Comparison of ENCODE assay signal across 1 cellular context in the genomic region with DNA sequence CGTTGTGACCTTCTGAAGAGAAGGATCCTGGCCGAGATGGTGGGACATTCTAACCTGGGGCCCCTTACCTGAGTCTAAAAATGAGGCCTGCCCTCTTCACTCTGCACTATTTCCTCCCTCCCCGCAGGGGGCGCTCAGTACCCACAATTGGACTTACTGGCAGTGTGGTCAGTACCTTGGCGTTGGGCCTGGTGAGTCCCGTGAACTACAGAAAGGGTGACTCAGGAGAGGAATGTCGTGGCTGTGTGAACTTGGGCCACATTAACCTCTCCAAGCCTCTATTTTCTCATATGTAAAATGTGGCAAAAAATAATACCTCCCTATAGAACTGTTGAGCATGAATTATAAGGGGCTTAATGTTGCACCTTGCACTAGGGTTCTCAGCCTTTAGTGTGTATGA.
A peak's percentile ranks its signal among the peaks of the same experiment; 100 is the strongest.
TF ChIP-seq lines count a peak whose summit lies in the region.

No MANE protein-coding gene starts in this region.

TF ChIP-seq in IMR-90, 13 proteins besides CTCF, POLR2A, EP300 and RAD21:
- TF ChIP-seq CEBPB (IDR thresholded peaks at IDR 0.05; ENCODE audit: low read depth, low read length): no peak
- TF ChIP-seq, protein P1, sequence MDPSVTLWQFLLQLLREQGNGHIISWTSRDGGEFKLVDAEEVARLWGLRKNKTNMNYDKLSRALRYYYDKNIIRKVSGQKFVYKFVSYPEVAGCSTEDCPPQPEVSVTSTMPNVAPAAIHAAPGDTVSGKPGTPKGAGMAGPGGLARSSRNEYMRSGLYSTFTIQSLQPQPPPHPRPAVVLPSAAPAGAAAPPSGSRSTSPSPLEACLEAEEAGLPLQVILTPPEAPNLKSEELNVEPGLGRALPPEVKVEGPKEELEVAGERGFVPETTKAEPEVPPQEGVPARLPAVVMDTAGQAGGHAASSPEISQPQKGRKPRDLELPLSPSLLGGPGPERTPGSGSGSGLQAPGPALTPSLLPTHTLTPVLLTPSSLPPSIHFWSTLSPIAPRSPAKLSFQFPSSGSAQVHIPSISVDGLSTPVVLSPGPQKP (IDR thresholded peaks at IDR 0.05; ENCODE audit: borderline replicate concordance, low read depth, low read length): no peak
- TF ChIP-seq, protein P2, sequence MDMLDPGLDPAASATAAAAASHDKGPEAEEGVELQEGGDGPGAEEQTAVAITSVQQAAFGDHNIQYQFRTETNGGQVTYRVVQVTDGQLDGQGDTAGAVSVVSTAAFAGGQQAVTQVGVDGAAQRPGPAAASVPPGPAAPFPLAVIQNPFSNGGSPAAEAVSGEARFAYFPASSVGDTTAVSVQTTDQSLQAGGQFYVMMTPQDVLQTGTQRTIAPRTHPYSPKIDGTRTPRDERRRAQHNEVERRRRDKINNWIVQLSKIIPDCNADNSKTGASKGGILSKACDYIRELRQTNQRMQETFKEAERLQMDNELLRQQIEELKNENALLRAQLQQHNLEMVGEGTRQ (IDR thresholded peaks at IDR 0.05; ENCODE audit: low read depth, low read length): 0 out of 2 replicates have a peak, but pooled peaks have one; percentile 30
- TF ChIP-seq CHD1 (IDR thresholded peaks at IDR 0.05; ENCODE audit: low read depth, low read length): no peak
- TF ChIP-seq RCOR1 (IDR thresholded peaks at IDR 0.05; ENCODE audit: insufficient replicate concordance, low read length): no peak
- no peak for TF ChIP-seq RFX5 (IDR thresholded peaks at IDR 0.05; ENCODE audit: low read depth, low read length)
- peak; percentile 82 for TF ChIP-seq SMC3 (IDR thresholded peaks at IDR 0.05; ENCODE audit: low read depth, low read length)
- TF ChIP-seq MAZ (IDR thresholded peaks at IDR 0.05; ENCODE audit: borderline replicate concordance, low read depth, low read length): 0 out of 2 replicates have a peak, but pooled peaks have one; percentile 51
- TF ChIP-seq MAFK (IDR thresholded peaks at IDR 0.05; ENCODE audit: low read depth, low read length): no peak
- TF ChIP-seq FOS (IDR thresholded peaks at IDR 0.05; ENCODE audit: low read depth, low read length): peak; percentile 79
- no peak for TF ChIP-seq NFE2L2 (IDR thresholded peaks at IDR 0.05; ENCODE audit: low read depth, low read length)
- peak; percentile 97 for TF ChIP-seq BHLHE40 (IDR thresholded peaks at IDR 0.05; ENCODE audit: low read depth, low read length)
- TF ChIP-seq MXI1 (IDR thresholded peaks at IDR 0.05; ENCODE audit: borderline replicate concordance, low read depth, low read length): no peak
